ENCODE assay signal across 30 cellular contexts in genomic region chr2:46362667-46363012, GRCh38.
DNase-seq lines count a peak whose midpoint lies in the region; ATAC-seq and TF ChIP-seq lines count a peak whose summit lies in the region.
"Had no signal": no experiment of that assay in that cellular context is flagged by ENCODE, and none has a peak within 500 bp of the region (broad histone marks: within the 10 kb centered on the region; RNA-seq: fewer than 3 reads in every experiment).

No MANE protein-coding gene starts in this region.

- no peak for TF ChIP-seq CTCF in BE2C (IDR thresholded peaks at IDR 0.05; ENCODE audit: low read depth, low read length)

- H3K14ac ChIP-seq in neuronal stem cell (ENCODE audit: low read length) = no peak overlapping the region

- ATAC-seq in activated T-helper 17 cell treated with anti-CD3 and anti-CD28 coated beads, Interleukin-2, amount 50 U/mL, for 72 hours (replicated peaks) = peak; percentile 30
- ATAC-seq: gastrocnemius medialis, GM12878, left ventricle myocardium superior, right lobe of liver had no signal

- H3K36me3 ChIP-seq in BLaER1 treated with 17β-estradiol and CSF1 and Interleukin-3, amounts not matched to agents 10 nM and 100 nM = peaks cover 0 to 60% (median 0%) of the 10 kb centered on the region in 11 experiments; a peak in 7 of 22 replicates
- no peaks in the 10 kb centered on the region for H3K36me3 ChIP-seq in neuronal stem cell (replicated peaks in 1 of 2; ENCODE audit: control insufficient read depth in 2 of 2, insufficient read depth in 2 of 2, low read length in 2 of 2)
- no peaks in the 10 kb centered on the region for H3K36me3 ChIP-seq in BE2C
- H3K36me3 ChIP-seq: colonic mucosa, WERI-Rb-1 had no signal

- intact Hi-C loops in activated CD4-positive, alpha-beta T cell treated with anti-CD3 and anti-CD28 coated beads, Interleukin-2, amount 10 ng/mL, durations not matched to agents 24 days and 14 days (cut with micrococcal nuclease) = loop anchor here (1.0 to 5.0 kb wide), 3 partner anchors 10 to 64 kb away; no protein-coding TSS in a partner anchor

- H3K9me3 ChIP-seq in BLaER1 treated with 17β-estradiol and CSF1 and Interleukin-3, amounts not matched to agents 10 nM and 100 nM (replicated peaks in 1 of 11) = peaks cover 0 to 23% (median 0%) of the 10 kb centered on the region in 11 experiments; a peak in 8 of 22 replicates
- H3K9me3 ChIP-seq in neuronal stem cell (replicated peaks in 1 of 2; ENCODE audit: control insufficient read depth in 2 of 2, insufficient read depth in 1 of 2, low read depth in 1 of 2, low read length in 2 of 2) (peaks cover 0 to 9% of the 10 kb centered on the region in 2 donors), BE2C (no peaks in the 10 kb centered on the region)
- H3K9me3 ChIP-seq: colonic mucosa, esophagus muscularis mucosa, gastrocnemius medialis, right lobe of liver had no signal

- H2BK15ac ChIP-seq in neuronal stem cell (ENCODE audit: low read length) = no peak overlapping the region

- no peaks in the 10 kb centered on the region for H3K27me3 ChIP-seq in BLaER1 treated with 17β-estradiol and CSF1 and Interleukin-3, amounts not matched to agents 10 nM and 100 nM
- H3K27me3 ChIP-seq in neuronal stem cell (ENCODE audit: control insufficient read depth in 3 of 3, insufficient read depth in 3 of 3, low read depth in 1 of 3, low read length in 3 of 3) (peaks cover 0 to 3% (median 0%) of the 10 kb centered on the region in 3 experiments), BE2C (no peaks in the 10 kb centered on the region)
- H3K27me3 ChIP-seq: colonic mucosa, esophagus muscularis mucosa, gastrocnemius medialis, right lobe of liver had no signal

- H3K18ac ChIP-seq in neuronal stem cell (ENCODE audit: low read length) = no peak overlapping the region

- peaks cover 37 to 64% (median 45%) of the 10 kb centered on the region in 10 experiments for H3K4me1 ChIP-seq in BLaER1 treated with 17β-estradiol and CSF1 and Interleukin-3, amounts not matched to agents 10 nM and 100 nM
- no peaks in the 10 kb centered on the region for H3K4me1 ChIP-seq in neuronal stem cell (ENCODE audit: control insufficient read depth in 2 of 2, insufficient read depth in 1 of 2, low read depth in 1 of 2, low read length in 2 of 2)
- peaks cover 17% of the 10 kb centered on the region for H3K4me1 ChIP-seq in BE2C
- H3K4me1 ChIP-seq: colonic mucosa had no signal

- peak overlapping the region; percentile 55 to 82 (median 65) for H3K4me2 ChIP-seq in BLaER1 treated with 17β-estradiol and CSF1 and Interleukin-3, amounts not matched to agents 10 nM and 100 nM
- no peak overlapping the region for H3K4me2 ChIP-seq in neuronal stem cell (ENCODE audit: insufficient read depth, low read length, poor library complexity, severe bottlenecking)

- H3K4me3 ChIP-seq in BLaER1 treated with 17β-estradiol and CSF1 and Interleukin-3, amounts not matched to agents 10 nM and 100 nM = no peak overlapping the region
- H3K4me3 ChIP-seq in neuronal stem cell (ENCODE audit: low read length in 2 of 2) = no peak overlapping the region
- H3K4me3 ChIP-seq in BE2C (ENCODE audit: low read depth, low read length) = no peak overlapping the region
- H3K4me3 ChIP-seq: colonic mucosa, esophagus muscularis mucosa, gastrocnemius medialis, GM12878, right lobe of liver had no signal

- no peak overlapping the region for H4K91ac ChIP-seq in neuronal stem cell (ENCODE audit: low read depth, low read length, poor library complexity)

- no CpG with 5 or more reads among the region's 4 CpGs for WGBS in neuronal stem cell (ENCODE audit: extremely low coverage in 2 of 2, insufficient read length in 2 of 2, insufficient replicate concordance in 1 of 2), 2 donors

- no peak overlapping the region for H2AK5ac ChIP-seq in neuronal stem cell (ENCODE audit: low read depth, low read length)

- H3K4ac ChIP-seq in neuronal stem cell (ENCODE audit: low read length) = no peak overlapping the region

- H2AFZ ChIP-seq in neuronal stem cell (ENCODE audit: low read length) = no peak overlapping the region

- no peak overlapping the region for H3K23ac ChIP-seq in neuronal stem cell (ENCODE audit: low read depth, low read length, poor library complexity)

- DNase-seq in activated CD4-positive, alpha-beta T cell treated with anti-CD3 and anti-CD28 coated beads, Interleukin-2, amount 10 ng/mL, durations not matched to agents 24 days and 14 days = no peak
- no peak for DNase-seq in activated CD4-positive, alpha-beta T cell treated with anti-CD3 and anti-CD28 coated beads, Interleukin-2, amount 50 U/mL, for 1 hour
- DNase-seq in neuronal stem cell (ENCODE audit: low spot score) (no peak), BE2C (no peak), inferior parietal cortex (ENCODE audit: extremely low spot score) (no peak), NCI-H526 (lab: John Stamatoyannopoulos, UW) (no peak)
- DNase-seq: 8988T; activated CD4-positive, alpha-beta T cell treated with anti-CD3 and anti-CD28 coated beads, Interleukin-2, amount 10 ng/mL, durations not matched to agents 7 days and 5 days; activated CD8-positive, alpha-beta memory T cell treated with anti-CD3 and anti-CD28 coated beads, Interleukin-2, amount 50 U/mL, for 48 hours; AML-193; amygdala; colonic mucosa; DMS79; gastrocnemius medialis; HCEC 1CT; hippocampal formation; immature natural killer cell; left ventricle myocardium superior; NCI-H1092; NCI-H2029; NCI-H226; NCI-H82; right lobe of liver; WERI-Rb-1 had no signal

- peak overlapping the region; percentile 32 for H2BK120ac ChIP-seq in neuronal stem cell (ENCODE audit: low read depth, low read length)

- H3K27me3 Mint-ChIP-seq in activated CD4-positive, alpha-beta T cell treated with anti-CD3 and anti-CD28 coated beads, Interleukin-2, amount 10 ng/mL, durations not matched to agents 24 days and 14 days = peaks cover 2% of the 10 kb centered on the region
- H3K27me3 Mint-ChIP-seq in activated T-helper 17 cell treated with anti-CD3 and anti-CD28 coated beads, Interleukin-2, amount 50 U/mL, for 72 hours = no peaks in the 10 kb centered on the region
- H3K27me3 Mint-ChIP-seq: activated CD4-positive, alpha-beta T cell treated with anti-CD3 and anti-CD28 coated beads, Interleukin-2, amount 10 ng/mL, durations not matched to agents 7 days and 5 days had no signal

- peaks cover 5% of the 10 kb centered on the region for H3K9me3 Mint-ChIP-seq in activated CD4-positive, alpha-beta T cell treated with anti-CD3 and anti-CD28 coated beads, Interleukin-2, amount 10 ng/mL, durations not matched to agents 24 days and 14 days
- H3K9me3 Mint-ChIP-seq in activated T-helper 17 cell treated with anti-CD3 and anti-CD28 coated beads, Interleukin-2, amount 50 U/mL, for 72 hours = no peaks in the 10 kb centered on the region
- H3K9me3 Mint-ChIP-seq: activated CD4-positive, alpha-beta T cell treated with anti-CD3 and anti-CD28 coated beads, Interleukin-2, amount 10 ng/mL, durations not matched to agents 7 days and 5 days; immature natural killer cell; T-helper 2 cell treated with Interferon-gamma antibody and Interleukin-4, amounts not matched to agents 5 μg/mL and 100 μg/mL, for 36 hours had no signal

- H3K4me1 Mint-ChIP-seq in activated CD4-positive, alpha-beta T cell treated with anti-CD3 and anti-CD28 coated beads, Interleukin-2, amount 10 ng/mL, durations not matched to agents 24 days and 14 days = peaks cover 33% of the 10 kb centered on the region
- H3K4me1 Mint-ChIP-seq in activated T-helper 17 cell treated with anti-CD3 and anti-CD28 coated beads, Interleukin-2, amount 50 U/mL, for 72 hours = peaks cover 9% of the 10 kb centered on the region

- peaks cover 18% of the 10 kb centered on the region for H3K36me3 Mint-ChIP-seq in activated CD4-positive, alpha-beta T cell treated with anti-CD3 and anti-CD28 coated beads, Interleukin-2, amount 10 ng/mL, durations not matched to agents 24 days and 14 days (ENCODE audit: low read depth)
- peaks cover 6% of the 10 kb centered on the region for H3K36me3 Mint-ChIP-seq in activated T-helper 17 cell treated with anti-CD3 and anti-CD28 coated beads, Interleukin-2, amount 50 U/mL, for 72 hours (ENCODE audit: low read depth)
- H3K36me3 Mint-ChIP-seq: immature natural killer cell had no signal

- H3K79me1 ChIP-seq in neuronal stem cell (ENCODE audit: low read depth, low read length) = no peaks in the 10 kb centered on the region

- H3K27ac Mint-ChIP-seq in activated CD4-positive, alpha-beta T cell treated with anti-CD3 and anti-CD28 coated beads, Interleukin-2, amount 10 ng/mL, durations not matched to agents 24 days and 14 days = peak overlapping the region; percentile 51
- peak overlapping the region; percentile 20 for H3K27ac Mint-ChIP-seq in activated T-helper 17 cell treated with anti-CD3 and anti-CD28 coated beads, Interleukin-2, amount 50 U/mL, for 72 hours
- H3K27ac Mint-ChIP-seq: activated CD4-positive, alpha-beta T cell treated with anti-CD3 and anti-CD28 coated beads, Interleukin-2, amount 10 ng/mL, durations not matched to agents 7 days and 5 days had no signal

- no peak overlapping the region for H2BK5ac ChIP-seq in neuronal stem cell (ENCODE audit: low read length)

- peaks cover 0 to 5% (median 0%) of the 10 kb centered on the region in 11 experiments; a peak in 1 of 22 replicates for H4K20me1 ChIP-seq in BLaER1 treated with 17β-estradiol and CSF1 and Interleukin-3, amounts not matched to agents 10 nM and 100 nM

- no peak overlapping the region for H4K8ac ChIP-seq in neuronal stem cell (ENCODE audit: low read depth, low read length)

- H3K27ac ChIP-seq in BLaER1 treated with 17β-estradiol and CSF1 and Interleukin-3, amounts not matched to agents 10 nM and 100 nM = peak overlapping the region in 7 of 11 experiments; percentile 2 to 69 (median 58); a peak in 9 of 22 replicates
- no peak overlapping the region for H3K27ac ChIP-seq in neuronal stem cell (replicated peaks; ENCODE audit: low read length)
- H3K27ac ChIP-seq: colonic mucosa, esophagus muscularis mucosa, WERI-Rb-1 had no signal

- H3K4me3 Mint-ChIP-seq in activated CD4-positive, alpha-beta T cell treated with anti-CD3 and anti-CD28 coated beads, Interleukin-2, amount 10 ng/mL, durations not matched to agents 24 days and 14 days = no peak overlapping the region
- H3K4me3 Mint-ChIP-seq in activated T-helper 17 cell treated with anti-CD3 and anti-CD28 coated beads, Interleukin-2, amount 50 U/mL, for 72 hours = no peak overlapping the region
- H3K4me3 Mint-ChIP-seq: activated CD4-positive, alpha-beta T cell treated with anti-CD3 and anti-CD28 coated beads, Interleukin-2, amount 10 ng/mL, durations not matched to agents 7 days and 5 days; immature natural killer cell; neural crest cell; T-helper 2 cell treated with Interferon-gamma antibody and Interleukin-4, amounts not matched to agents 5 μg/mL and 100 μg/mL, for 36 hours had no signal

- no peak overlapping the region for H2BK12ac ChIP-seq in neuronal stem cell (ENCODE audit: low read length)

- peak overlapping the region in 1 of 11 experiments; percentile 14; a peak in 1 of 22 replicates for H3K9ac ChIP-seq in BLaER1 treated with 17β-estradiol and CSF1 and Interleukin-3, amounts not matched to agents 10 nM and 100 nM
- H3K9ac ChIP-seq in neuronal stem cell (ENCODE audit: low read depth, low read length, poor library complexity) = no peak overlapping the region
